Comparison of ENCODE assay signal across 11 cellular contexts in the genomic region with DNA sequence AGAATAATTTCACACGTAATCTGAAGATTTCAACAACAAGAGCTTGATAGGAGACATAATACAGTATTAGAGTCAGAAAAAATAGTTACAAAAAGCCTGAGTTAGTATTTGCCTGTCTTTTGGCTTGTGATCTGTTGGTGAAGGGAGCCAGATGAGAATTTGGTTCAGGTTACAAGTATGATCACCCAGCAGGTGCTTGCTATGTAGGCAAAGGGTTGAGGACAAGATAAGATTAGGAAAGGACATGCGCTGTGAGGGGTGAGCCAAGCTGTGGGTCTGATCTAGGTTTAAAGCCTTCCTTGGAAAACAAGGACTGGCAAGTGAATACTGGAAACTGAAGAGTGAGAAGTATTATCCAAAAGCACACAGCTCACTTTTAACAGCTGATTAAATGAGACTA. TPM values are rescaled to one million over a fixed set of nuclear protein-coding genes. Genes with fewer than 3 reads are reported as not detected.
DNase-seq lines count a peak whose midpoint lies in the region; ATAC-seq and TF ChIP-seq lines count a peak whose summit lies in the region.
"Had no signal": no experiment of that assay in that cellular context is flagged by ENCODE, and none has a peak within 500 bp of the region (broad histone marks: within the 10 kb centered on the region; RNA-seq: fewer than 3 reads in every experiment).

No MANE protein-coding gene starts in this region.

- H3K27ac ChIP-seq in PC-9: no peak overlapping the region
- H3K27ac ChIP-seq in right atrium auricular region: peak overlapping the region; percentile 59 to 87
- peak overlapping the region; percentile 87 for H3K27ac ChIP-seq in psoas muscle

- 21 to 49% (median 28%) methylated on average over 2 of the region's 2 CpGs for WGBS in psoas muscle, 3 donors

- H3K36me3 ChIP-seq in PC-9 (ENCODE audit: low read depth) (no peaks in the 10 kb centered on the region), right atrium auricular region (peaks cover 1% of the 10 kb centered on the region), psoas muscle (ENCODE audit: insufficient read depth in 1 of 2, low read depth in 1 of 2) (no peaks in the 10 kb centered on the region)

- ATAC-seq in psoas muscle: peak; percentile 87 to 91 (median 89)
- no peak for ATAC-seq in GM18867 (IDR thresholded peaks at IDR 0.05; ENCODE audit: unreplicated experiment)

- H2AFZ ChIP-seq in PC-9: peak overlapping the region; percentile 36; the same call in 1 of the 2 replicates

- BruUV-seq in PC-9 (replicated peaks; lab: Mats Ljungman, UMichigan): no TSS peak

- POLR2A ChIA-PET in PC-9 (lab: Charles Lee; ENCODE audit: unreplicated experiment): no interaction called here

- 0 out of 2 replicates have a peak, but pooled peaks cover 8% of the 10 kb centered on the region for H3F3A ChIP-seq in PC-9 (ENCODE audit: insufficient read depth, low read depth)

- no peaks in the 10 kb centered on the region for H3K27me3 ChIP-seq in PC-9 (ENCODE audit: insufficient read depth, low read depth)
- no peaks in the 10 kb centered on the region for H3K27me3 ChIP-seq in right atrium auricular region
- H3K27me3 ChIP-seq in psoas muscle (ENCODE audit: insufficient read depth in 3 of 3, low read length in 2 of 3): no peaks in the 10 kb centered on the region

- no peaks in the 10 kb centered on the region for H3K79me2 ChIP-seq in PC-9 (ENCODE audit: low read depth)

- intact Hi-C loops in PC-9 (cut with micrococcal nuclease; ENCODE audit: unreplicated experiment) (no loop called here), psoas muscle (cut with DNase I) (loop anchor here in 1 of 2 donors (2.0 kb wide), 1 partner anchor 27 kb away; no protein-coding TSS in a partner anchor)

- TF ChIP-seq CTCF in PC-9 (conservative IDR thresholded peaks at IDR 0.05) (no peak), right atrium auricular region (IDR thresholded peaks at IDR 0.05) (no peak), psoas muscle (IDR thresholded peaks at IDR 0.05) (no peak)

- H3K9me2 ChIP-seq in PC-9 (ENCODE audit: insufficient read depth): no peaks in the 10 kb centered on the region

- peak; percentile 72 for DNase-seq in NCI-H146 (lab: John Stamatoyannopoulos, UW)
- no peak for DNase-seq in PC-9
- DNase-seq in right atrium auricular region (ENCODE audit: low spot score): no peak
- DNase-seq in psoas muscle: no peak
- DNase-seq in activated CD4-positive, alpha-beta T cell treated with anti-CD3 and anti-CD28 coated beads for 1 hour: no peak
- no peak for DNase-seq in SKM-1 treated with dmso at 0.1 percent for 144 hours (lab: John Stamatoyannopoulos, UW; ENCODE audit: unreplicated experiment)
- DNase-seq: CD8-positive, alpha-beta memory T cell; NCI-H1436; NCI-H774 had no signal

- CTCF ChIA-PET in PC-9 (lab: Charles Lee): no interaction called here

- no peak overlapping the region for H3K4me2 ChIP-seq in PC-9

- no peak overlapping the region for H3K4me3 ChIP-seq in PC-9
- no peak overlapping the region for H3K4me3 ChIP-seq in right atrium auricular region
- H3K4me3 ChIP-seq in psoas muscle: peak overlapping the region; percentile 5

- H4K20me1 ChIP-seq in PC-9 (ENCODE audit: insufficient read depth): no peaks in the 10 kb centered on the region

- H3K9me3 ChIP-seq in PC-9 (ENCODE audit: insufficient read depth, low read depth): no peaks in the 10 kb centered on the region
- no peaks in the 10 kb centered on the region for H3K9me3 ChIP-seq in right atrium auricular region
- no peaks in the 10 kb centered on the region for H3K9me3 ChIP-seq in psoas muscle

- H3K4me1 ChIP-seq in PC-9 (replicated peaks; ENCODE audit: insufficient read depth) (peaks cover 19% of the 10 kb centered on the region), right atrium auricular region (peaks cover 0 to 61% of the 10 kb centered on the region in 2 donors), psoas muscle (peaks cover 85% of the 10 kb centered on the region)

RNA-seq across cellular contexts. Expression of a gene that starts 28.7 kb away (rescaled TPM):
- total RNA-seq in PC-9 (2021): 0.28 and 1.3 TPM in 2 replicates
- 1,000 to 10,000 TPM in 1 of 2 donors, 100 to 1,000 TPM in 1; 421 to 1,029 TPM for total RNA-seq in right atrium auricular region
- 100 to 1,000 TPM; 149 to 662 (median 240) TPM for total RNA-seq in psoas muscle
- 100 to 1,000 TPM; 166 to 273 (median 171) TPM for polyA plus RNA-seq in psoas muscle
- total RNA-seq: Daoy had no signal
- polyA plus RNA-seq: CD8-positive, alpha-beta memory T cell had no signal

Comparison
In these comparisons a context has a peak if more than half of its experiments do, and no peak if none do; other contexts are left out.
1. RNA of a gene that starts 28.7 kb away (total RNA-seq): 421 to 1,029 TPM in right atrium auricular region and 149 to 662 TPM in psoas muscle; 0.28 to 1.3 TPM in PC-9; every median in the first group is over 10 times any median in the second.